11 cellular contexts compared by ENCODE assay signal in the genomic region with DNA sequence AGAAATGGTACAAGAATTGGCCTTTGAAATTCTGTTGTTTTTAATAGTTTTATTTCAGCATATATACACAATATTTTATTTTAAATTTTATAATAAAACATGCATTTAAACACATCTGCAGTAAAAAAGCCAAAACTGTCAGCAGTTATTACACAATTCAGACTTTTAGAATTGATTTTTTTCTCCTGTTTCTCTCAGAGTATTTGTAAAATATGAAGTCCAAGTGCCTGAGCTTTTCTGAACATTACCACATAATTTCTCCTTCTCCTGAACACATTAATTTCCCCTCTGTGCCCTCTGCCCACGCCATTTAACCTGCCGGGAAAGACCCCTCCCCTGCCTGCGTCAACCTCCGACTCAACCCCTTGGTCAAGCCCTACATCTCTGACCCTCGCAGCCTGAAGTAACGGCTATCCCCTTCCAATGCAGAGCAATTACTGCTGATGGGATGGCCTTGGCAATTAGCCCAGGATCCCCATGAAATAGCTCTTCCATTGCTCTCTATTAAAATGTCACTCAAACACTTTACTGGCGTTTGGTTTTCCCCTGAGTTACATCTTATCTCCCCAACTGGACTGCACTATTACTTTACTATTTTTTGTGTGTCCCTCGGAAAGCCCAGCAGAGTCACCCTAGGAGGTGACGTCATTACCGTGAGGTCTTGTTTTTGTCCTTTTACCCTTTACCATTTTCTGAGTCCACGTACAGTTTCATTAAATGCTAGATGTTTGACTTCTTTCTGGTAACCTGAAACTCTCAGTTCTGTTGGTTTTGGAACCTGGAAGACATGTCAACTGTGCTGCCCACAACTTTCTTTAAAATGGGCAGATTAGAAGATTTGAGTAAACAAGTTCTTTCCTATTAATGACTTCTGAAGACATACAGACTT.
DNase-seq lines count a peak whose midpoint lies in the region; ATAC-seq and TF ChIP-seq lines count a peak whose summit lies in the region.
"Had no signal": no experiment of that assay in that cellular context is flagged by ENCODE, and none has a peak within 500 bp of the region (broad histone marks: within the 10 kb centered on the region; RNA-seq: fewer than 3 reads in every experiment).

No MANE protein-coding gene starts in this region.

- peaks cover 3% of the 10 kb centered on the region for H3K36me3 Mint-ChIP-seq in central memory CD8-positive, alpha-beta T cell (ENCODE audit: insufficient read depth)
- H3K36me3 Mint-ChIP-seq in mesothelial cell of epicardium = no peaks in the 10 kb centered on the region

- H3K4me1 Mint-ChIP-seq in central memory CD8-positive, alpha-beta T cell = peaks cover 29% of the 10 kb centered on the region
- H3K4me1 Mint-ChIP-seq in mesothelial cell of epicardium = peaks cover 17% of the 10 kb centered on the region

- TF ChIP-seq CTCF in GM10248 (IDR thresholded peaks at IDR 0.05; ENCODE audit: control extremely low read depth, extremely low read depth, low read depth, missing control alignments) (no peak), mesothelial cell of epicardium (IDR thresholded peaks at IDR 0.05; ENCODE audit: unreplicated experiment) (no peak), GM20000 (IDR thresholded peaks at IDR 0.05; ENCODE audit: extremely low read depth, missing control alignments) (no peak)

- POLR2A ChIA-PET in GM10248 (lab: Yijun Ruan, JAX) = no interaction called here

- H3K27ac Mint-ChIP-seq in central memory CD8-positive, alpha-beta T cell (ENCODE audit: low read depth) = peak overlapping the region; percentile 45
- no peak overlapping the region for H3K27ac Mint-ChIP-seq in mesothelial cell of epicardium

- H3K9me3 Mint-ChIP-seq in central memory CD8-positive, alpha-beta T cell = no peaks in the 10 kb centered on the region
- H3K9me3 Mint-ChIP-seq in mesothelial cell of epicardium = no peaks in the 10 kb centered on the region

- CTCF ChIA-PET in GM10248 (lab: Yijun Ruan, JAX) = interaction anchor here (0.8 to 3.2 kb wide), 9 partner anchors 17 to 261 kb away, joined by 3 to 8 read pairs (median 4); no protein-coding TSS in a partner anchor

- no peak for ATAC-seq in central memory CD8-positive, alpha-beta T cell (replicated peaks; ENCODE audit: extremely low read depth, poor library complexity, severe bottlenecking)

- DNase-seq in GM10248 (ENCODE audit: extremely low spot score) = peak; percentile 27
- peak in 2 of 3 experiments; percentile 66 to 92 for DNase-seq in NCI-H1417 (lab: John Stamatoyannopoulos, UW)
- no peak for DNase-seq in central memory CD8-positive, alpha-beta T cell (ENCODE audit: low spot score in 2 of 2)
- DNase-seq in renal cortical epithelial cell (ENCODE audit: low read depth) = peak; percentile 9
- no peak for DNase-seq in inferior parietal cortex (ENCODE audit: extremely low spot score)
- no peak for DNase-seq in dedifferentiated amniotic fluid mesenchymal stem cell (ENCODE audit: extremely low spot score)
- DNase-seq in mesothelial cell of epicardium (ENCODE audit: low spot score in 2 of 2, unreplicated experiment in 2 of 2) = no peak
- DNase-seq in GM20000 (ENCODE audit: low spot score) = no peak
- DNase-seq: brain microvascular endothelial cell, EL, NCI-H526 had no signal

- no peaks in the 10 kb centered on the region for H3K27me3 Mint-ChIP-seq in central memory CD8-positive, alpha-beta T cell
- H3K27me3 Mint-ChIP-seq in mesothelial cell of epicardium (ENCODE audit: low read depth) = peaks cover 15% of the 10 kb centered on the region

- peak overlapping the region; percentile 17 for H3K4me3 Mint-ChIP-seq in central memory CD8-positive, alpha-beta T cell
- no peak overlapping the region for H3K4me3 Mint-ChIP-seq in mesothelial cell of epicardium

Comparison
In these comparisons a context has a peak if more than half of its experiments do, and no peak if none do; other contexts are left out.
1. DNase-seq: peak in GM10248 (single experiment), NCI-H1417 (2 of 3) and renal cortical epithelial cell (single experiment); none in central memory CD8-positive, alpha-beta T cell (0 of 2), inferior parietal cortex (single experiment), dedifferentiated amniotic fluid mesenchymal stem cell (single experiment), mesothelial cell of epicardium (0 of 2) and GM20000 (single experiment).